1 cellular context compared by ENCODE assay signal in the genomic region with DNA sequence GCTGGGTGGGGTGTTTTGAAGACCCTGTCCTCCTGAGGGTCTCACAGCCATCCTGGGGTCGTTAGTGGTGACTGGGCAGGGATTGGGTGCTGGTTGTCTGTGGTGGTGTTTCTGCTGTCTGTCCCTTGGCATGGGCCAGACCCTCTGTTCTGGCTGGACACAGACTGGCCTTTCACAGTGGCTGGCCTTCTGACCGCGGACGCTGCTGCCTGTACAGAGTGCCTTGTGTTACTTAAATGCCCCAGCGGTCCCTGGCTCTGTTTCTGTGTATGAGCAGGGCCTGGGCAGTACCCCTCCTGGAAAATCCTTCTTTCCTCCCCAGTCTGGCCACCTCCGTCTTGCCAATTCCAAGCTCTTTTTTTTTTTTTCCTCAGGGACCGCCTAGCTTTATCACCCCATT.
TF ChIP-seq lines count a peak whose summit lies in the region.

No MANE protein-coding gene starts in this region.

TF ChIP-seq in K562, 482 proteins besides CTCF, POLR2A, EP300 and RAD21:
- TF ChIP-seq ZKSCAN3 (CRISPR knock-in tag; IDR thresholded peaks at IDR 0.05) (no peak), MYC (IDR thresholded peaks at IDR 0.05; ENCODE audit: low read depth, low read length) (no peak), MYC (CRISPR knock-in tag; IDR thresholded peaks at IDR 0.05; ENCODE audit: borderline replicate concordance, low read depth) (no peak), PCBP2 (IDR thresholded peaks at IDR 0.05; ENCODE audit: low read depth, low read length, poor library complexity, severe bottlenecking) (no peak), KLF16 (IDR thresholded peaks at IDR 0.05) (no peak), ZNF239 (CRISPR knock-in tag; IDR thresholded peaks at IDR 0.05) (no peak), ZFPM2 (CRISPR knock-in tag; IDR thresholded peaks at IDR 0.05) (no peak), FOXP1 (CRISPR knock-in tag; IDR thresholded peaks at IDR 0.05) (no peak), SNAPC5 (CRISPR knock-in tag; IDR thresholded peaks at IDR 0.05) (no peak), MEF2D (tag; conservative IDR thresholded peaks at IDR 0.05; ENCODE audit: low read depth) (no peak), MECOM (CRISPR knock-in tag; IDR thresholded peaks at IDR 0.05) (no peak), LEF1 (IDR thresholded peaks at IDR 0.05) (no peak), ZNF311 (CRISPR knock-in tag; IDR thresholded peaks at IDR 0.05) (no peak), ZNF384 (IDR thresholded peaks at IDR 0.05; ENCODE audit: low read depth, low read length) (no peak), ZNF830 (CRISPR knock-in tag; IDR thresholded peaks at IDR 0.05) (no peak), CBX1 (IDR thresholded peaks at IDR 0.05; ENCODE audit: low read depth) (no peak)
- TF ChIP-seq, protein P1, sequence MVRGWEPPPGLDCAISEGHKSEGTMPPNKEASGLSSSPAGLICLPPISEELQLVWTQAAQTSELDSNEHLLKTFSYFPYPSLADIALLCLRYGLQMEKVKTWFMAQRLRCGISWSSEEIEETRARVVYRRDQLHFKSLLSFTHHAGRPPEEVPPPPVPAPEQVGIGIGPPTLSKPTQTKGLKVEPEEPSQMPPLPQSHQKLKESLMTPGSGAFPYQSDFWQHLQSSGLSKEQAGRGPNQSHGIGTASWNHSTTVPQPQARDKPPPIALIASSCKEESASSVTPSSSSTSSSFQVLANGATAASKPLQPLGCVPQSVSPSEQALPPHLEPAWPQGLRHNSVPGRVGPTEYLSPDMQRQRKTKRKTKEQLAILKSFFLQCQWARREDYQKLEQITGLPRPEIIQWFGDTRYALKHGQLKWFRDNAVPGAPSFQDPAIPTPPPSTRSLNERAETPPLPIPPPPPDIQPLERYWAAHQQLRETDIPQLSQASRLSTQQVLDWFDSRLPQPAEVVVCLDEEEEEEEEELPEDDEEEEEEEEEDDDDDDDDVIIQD (CRISPR knock-in tag; IDR thresholded peaks at IDR 0.05) = no peak
TF ChIP-seq in K562: peak in this region for 0.
